15 cellular contexts compared by ENCODE assay signal in genomic region chr2:101348851-101349250, GRCh38. TPM values are rescaled to one million over a fixed set of nuclear protein-coding genes. Genes with fewer than 3 reads are reported as not detected.
A peak's percentile ranks its signal among the peaks of the same experiment; 100 is the strongest.
DNase-seq lines count a peak whose midpoint lies in the region; ATAC-seq lines count a peak whose summit lies in the region.
"Had no signal": no experiment of that assay in that cellular context is flagged by ENCODE, and none has a peak within 500 bp of the region (broad histone marks: within the 10 kb centered on the region; RNA-seq: fewer than 3 reads in every experiment).

No MANE protein-coding gene starts in this region.

- ATAC-seq in GM21717 (IDR thresholded peaks at IDR 0.05; ENCODE audit: unreplicated experiment): no peak

- DNase-seq in CD1c-positive myeloid dendritic cell (ENCODE audit: extremely low spot score) (peak; percentile 20), HT-29 (ENCODE audit: low spot score) (peak; percentile 30), SW480 (ENCODE audit: low spot score) (peak; percentile 52), mucosa of gallbladder (ENCODE audit: low spot score) (peak; percentile 52), NCI-H2227 treated with DMSO at 0.1 percent for 48 hours (lab: John Stamatoyannopoulos, UW) (no peak), UCSD-AML1 (lab: John Stamatoyannopoulos, UW; ENCODE audit: unreplicated experiment) (no peak)
- DNase-seq: C1 segment of cervical spinal cord; CD4-positive, alpha-beta memory T cell; DMS153; DMS79 treated with DMSO at 0.1 percent for 48 hours; EL; GOT3; H9 had no signal

RNA-seq across cellular contexts. Expression of gene CREG2, which starts 38.5 kb away (rescaled TPM):
- not detected in 2 replicates for total RNA-seq in HT-29 (2014; rRNA removed; shearing (Covaris generic))
- total RNA-seq in mucosa of gallbladder: 0.26 TPM
- total RNA-seq: B cell; CD4-positive, alpha-beta memory T cell had no signal

RNA-seq across cellular contexts. Expression of gene RNF149, which starts 40.4 kb away (rescaled TPM):
- 51.2 and 53.8 TPM in 2 replicates for total RNA-seq in HT-29 (2014; rRNA removed; shearing (Covaris generic))
- 54.9 TPM for total RNA-seq in mucosa of gallbladder

Comparison
In these comparisons a context has a peak if more than half of its experiments do, and no peak if none do; other contexts are left out.
1. DNase-seq: peak in CD1c-positive myeloid dendritic cell (single experiment), HT-29 (single experiment), SW480 (single experiment) and mucosa of gallbladder (single experiment); none in NCI-H2227 treated with DMSO at 0.1 percent for 48 hours (single experiment) and UCSD-AML1 (single experiment).